ENCODE assay signal across 20 cellular contexts in genomic region chr21:32065654-32066053, GRCh38.
DNase-seq lines count a peak whose midpoint lies in the region; ATAC-seq, FAIRE-seq and TF ChIP-seq lines count a peak whose summit lies in the region.
"Had no signal": no experiment of that assay in that cellular context is flagged by ENCODE, and none has a peak within 500 bp of the region (broad histone marks: within the 10 kb centered on the region; RNA-seq: fewer than 3 reads in every experiment).

No MANE protein-coding gene starts in this region.

- dilution Hi-C loops in mammary epithelial cell (cut with HindIII; ENCODE audit: low sequenced_read_pairs): no loop called here

- intact Hi-C loops in MCF 10A (cut with micrococcal nuclease): no loop called here
- intact Hi-C loops in mammary epithelial cell (cut with micrococcal nuclease): no loop called here
- intact Hi-C loops in K562 (cut with micrococcal nuclease): no loop called here

- H3K18ac ChIP-seq in trophoblast cell (ENCODE audit: low read length): no peak overlapping the region

- H3K36me3 ChIP-seq in mammary epithelial cell (ENCODE audit: insufficient read depth, low read length) (no peaks in the 10 kb centered on the region), K562 (ENCODE audit: control insufficient read depth, insufficient read depth, low read length) (no peaks in the 10 kb centered on the region), trophoblast cell (ENCODE audit: control insufficient read depth in 1 of 2, insufficient read depth in 2 of 2, low read length in 2 of 2) (no peaks in the 10 kb centered on the region)
- H3K36me3 ChIP-seq: BE2C had no signal

- no peaks in the 10 kb centered on the region for H3K79me1 ChIP-seq in trophoblast cell (ENCODE audit: low read length)

- no peak overlapping the region for H4K8ac ChIP-seq in trophoblast cell (ENCODE audit: low read depth, low read length)

- no peak for ATAC-seq in K562
- ATAC-seq: A549, HCT116 had no signal

- H2AK5ac ChIP-seq in trophoblast cell (ENCODE audit: low read length): no peak overlapping the region

- 86% methylated on average over 10 of the region's 10 CpGs for WGBS in mammary epithelial cell (ENCODE audit: low coverage, missing lambda C conversion rate)
- WGBS in K562 (ENCODE audit: insufficient coverage, low coverage, missing lambda C conversion rate): 11% methylated on average over 10 of the region's 10 CpGs
- WGBS in trophoblast cell (ENCODE audit: extremely low coverage, insufficient coverage, insufficient read length): no CpG with 5 or more reads among the region's 10 CpGs

- TF ChIP-seq POLR2A in K562 (conservative IDR thresholded peaks at IDR 0.05): no peak

- DNase-seq in MCF 10A (ENCODE audit: unreplicated experiment) (peak; percentile 4), mammary epithelial cell (no peak), NOMO-1 (lab: John Stamatoyannopoulos, UW; ENCODE audit: unreplicated experiment in 2 of 2) (peak; percentile 23 to 65), K562 (ENCODE audit: extremely low read depth in 1 of 4, low spot score in 3 of 4) (no peak), trophoblast cell (peak in 1 of 2 donors; percentile 10)
- no peak for DNase-seq in activated CD4-positive, alpha-beta T cell treated with anti-CD3 and anti-CD28 coated beads for 48 hours
- DNase-seq in activated naive CD4-positive, alpha-beta T cell (lab: John Stamatoyannopoulos, UW): no peak
- DNase-seq: BE2C; CD4-positive, alpha-beta memory T cell; DMS153; DMS79 treated with DMSO at 0.1 percent for 48 hours; EL; GM23248 had no signal

- H3K14ac ChIP-seq in trophoblast cell (ENCODE audit: low read length): no peak overlapping the region

- H3K36me3 Mint-ChIP-seq in MCF 10A (ENCODE audit: insufficient read depth, unreplicated experiment): no peaks in the 10 kb centered on the region
- H3K36me3 Mint-ChIP-seq: CD4-positive, alpha-beta memory T cell had no signal

- H3K9me3 ChIP-seq in mammary epithelial cell (replicated peaks; ENCODE audit: insufficient read depth, low read length): peaks cover 21% of the 10 kb centered on the region
- H3K9me3 ChIP-seq in K562 (replicated peaks; ENCODE audit: control insufficient read depth, insufficient read depth, low read depth, low read length): no peaks in the 10 kb centered on the region
- no peaks in the 10 kb centered on the region for H3K9me3 ChIP-seq in trophoblast cell (ENCODE audit: insufficient read depth, low read depth, low read length)
- H3K9me3 ChIP-seq: A549, BE2C had no signal

- no peak for TF ChIP-seq RAD21 in K562 (CRISPR knock-in tag; conservative IDR thresholded peaks at IDR 0.05 in 1 of 2, IDR thresholded peaks at IDR 0.05 in 1 of 2)

- no peak overlapping the region for H4K12ac ChIP-seq in trophoblast cell (ENCODE audit: low read depth, low read length)

- H3K27me3 Mint-ChIP-seq in MCF 10A (ENCODE audit: insufficient read depth, unreplicated experiment): no peaks in the 10 kb centered on the region

- H3K79me2 ChIP-seq in mammary epithelial cell (ENCODE audit: insufficient read depth, low read length) (no peaks in the 10 kb centered on the region), K562 (ENCODE audit: control insufficient read depth, insufficient read depth, low read length) (no peaks in the 10 kb centered on the region), trophoblast cell (ENCODE audit: control insufficient read depth, insufficient read depth, low read length, poor library complexity) (peaks cover 2% of the 10 kb centered on the region)

- H3K4me3 Mint-ChIP-seq in MCF 10A (ENCODE audit: unreplicated experiment): no peak overlapping the region
- H3K4me3 Mint-ChIP-seq: CD4-positive, alpha-beta memory T cell had no signal

- no peak for FAIRE-seq in K562 (lab: Jason Lieb, UNC)
- FAIRE-seq: A549, G401.6, GM12891, H54 had no signal

- no peaks in the 10 kb centered on the region for H3K4me1 Mint-ChIP-seq in MCF 10A (ENCODE audit: insufficient read depth, unreplicated experiment)
- H3K4me1 Mint-ChIP-seq: CD4-positive, alpha-beta memory T cell had no signal

- no peaks in the 10 kb centered on the region for H3K9me1 ChIP-seq in K562 (ENCODE audit: control insufficient read depth, insufficient read depth, low read length)

- POLR2A ChIA-PET in MCF 10A (lab: Yijun Ruan, JAX) (no interaction called here), K562 (lab: Yijun Ruan, JAX) (interaction anchor here (0.6 to 1.0 kb wide), 2 partner anchors 10 to 263 kb away, joined by 3 to 4 read pairs; no protein-coding TSS in a partner anchor)

- no peak overlapping the region for H3K4me2 ChIP-seq in mammary epithelial cell (ENCODE audit: insufficient read depth, low read depth, low read length)
- no peak overlapping the region for H3K4me2 ChIP-seq in K562 (ENCODE audit: insufficient read depth, low read length)
- no peak overlapping the region for H3K4me2 ChIP-seq in trophoblast cell (ENCODE audit: low read length)
- H3K4me2 ChIP-seq: A549 had no signal

- H4K91ac ChIP-seq in trophoblast cell (ENCODE audit: low read depth, low read length): no peak overlapping the region

- H3K9ac ChIP-seq in mammary epithelial cell (ENCODE audit: insufficient read depth, low read length) (no peak overlapping the region), K562 (ENCODE audit: insufficient read depth in 1 of 2, low read depth in 2 of 2, low read length in 2 of 2) (no peak overlapping the region), trophoblast cell (ENCODE audit: low read length) (no peak overlapping the region)
- H3K9ac ChIP-seq: GM23248 had no signal

- no peak overlapping the region for H2BK12ac ChIP-seq in trophoblast cell (ENCODE audit: low read length)

- no peak overlapping the region for H3K23ac ChIP-seq in trophoblast cell (ENCODE audit: low read length)

- no peak overlapping the region for H3K4ac ChIP-seq in trophoblast cell (ENCODE audit: low read depth, low read length)

- H3K9me3 Mint-ChIP-seq in MCF 10A (ENCODE audit: unreplicated experiment): no peaks in the 10 kb centered on the region

- H4K20me1 ChIP-seq in mammary epithelial cell (ENCODE audit: insufficient read depth, low read length) (no peaks in the 10 kb centered on the region), K562 (replicated peaks; ENCODE audit: control insufficient read depth, insufficient read depth, low read length) (no peaks in the 10 kb centered on the region)

- H3K27me3 ChIP-seq in mammary epithelial cell (ENCODE audit: insufficient read depth, low read length) (no peaks in the 10 kb centered on the region), K562 (ENCODE audit: control insufficient read depth in 2 of 2, insufficient read depth in 2 of 2, low read length in 2 of 2) (peaks cover 2 to 16% of the 10 kb centered on the region in 2 experiments; a peak in 2 of 5 replicates), trophoblast cell (ENCODE audit: insufficient read depth, low read length) (no peaks in the 10 kb centered on the region)
- H3K27me3 ChIP-seq: BE2C had no signal

- H2AFZ ChIP-seq in mammary epithelial cell (ENCODE audit: low read depth, low read length) (no peak overlapping the region), K562 (ENCODE audit: low read depth, low read length) (no peak overlapping the region), trophoblast cell (ENCODE audit: insufficient read depth, low read length, poor library complexity) (no peak overlapping the region)
- H2AFZ ChIP-seq: GM23248 had no signal

- H3K27ac ChIP-seq in mammary epithelial cell (ENCODE audit: insufficient read depth, low read depth, low read length) (no peak overlapping the region), K562 (ENCODE audit: extremely low read depth, low read depth, low read length) (no peak overlapping the region), trophoblast cell (ENCODE audit: low read depth, low read length) (no peak overlapping the region)
- H3K27ac ChIP-seq: A549, C4-2B, GM23248, HL-60 had no signal

- CTCF ChIA-PET in MCF 10A (lab: Yijun Ruan, JAX) (interaction anchor here (0.6 kb wide), 1 partner anchor 213 kb away, joined by 3 read pairs; the partner anchor contains the start of gene MIS18A), mammary epithelial cell (lab: Charles Lee; ENCODE audit: low non-redundant PET) (no interaction called here), K562 (lab: Yijun Ruan, JAX; ENCODE audit: low intra/inter-chr PET ratio) (no interaction called here)

- H3K4me1 ChIP-seq in mammary epithelial cell (ENCODE audit: insufficient read depth, low read length) (no peaks in the 10 kb centered on the region), K562 (replicated peaks in 1 of 2; ENCODE audit: control insufficient read depth in 2 of 2, insufficient read depth in 2 of 2, low read length in 2 of 2) (peaks cover 0 to 11% of the 10 kb centered on the region in 2 experiments; a peak in 3 of 5 replicates), trophoblast cell (ENCODE audit: control insufficient read depth in 1 of 2, insufficient read depth in 2 of 2, low read length in 2 of 2) (peaks cover 4 to 7% of the 10 kb centered on the region in 2 experiments)
- H3K4me1 ChIP-seq: A549 had no signal

- H2BK5ac ChIP-seq in trophoblast cell (ENCODE audit: low read depth, low read length, poor library complexity): no peak overlapping the region

- TF ChIP-seq CTCF in MCF 10A (IDR thresholded peaks at IDR 0.05; ENCODE audit: unreplicated experiment) (no peak), mammary epithelial cell (conservative IDR thresholded peaks at IDR 0.05 in 1 of 2, IDR thresholded peaks at IDR 0.05 in 1 of 2; ENCODE audit: extremely low read depth in 1 of 2, insufficient read depth in 1 of 2, low read depth in 1 of 2, low read length in 2 of 2) (no peak), K562 (IDR thresholded peaks at IDR 0.05 in 2 of 3, conservative IDR thresholded peaks at IDR 0.05 in 1 of 3; ENCODE audit: insufficient read depth in 2 of 3, low read depth in 1 of 3, low read length in 3 of 3) (no peak)

- BruUV-seq in MCF 10A (replicated peaks; lab: Mats Ljungman, UMichigan) (no TSS peak), mammary epithelial cell (replicated peaks; lab: Mats Ljungman, UMichigan) (no TSS peak), K562 (replicated peaks; lab: Mats Ljungman, UMichigan) (no TSS peak)

- no peak overlapping the region for H3K27ac Mint-ChIP-seq in MCF 10A (ENCODE audit: low read depth, unreplicated experiment)
- H3K27ac Mint-ChIP-seq: CD4-positive, alpha-beta memory T cell had no signal

- no peak for TF ChIP-seq EP300 in K562 (IDR thresholded peaks at IDR 0.05; ENCODE audit: low read length)

- no peak overlapping the region for H2BK120ac ChIP-seq in trophoblast cell (ENCODE audit: insufficient read depth, low read length, poor library complexity)

- H3K4me3 ChIP-seq in mammary epithelial cell (replicated peaks in 1 of 3; ENCODE audit: insufficient read depth in 1 of 3, low read depth in 2 of 3, low read length in 3 of 3): no peak overlapping the region
- no peak overlapping the region for H3K4me3 ChIP-seq in K562
- peak overlapping the region; percentile 23 for H3K4me3 ChIP-seq in trophoblast cell (ENCODE audit: low read depth, low read length)
- H3K4me3 ChIP-seq: A549, GM23248 had no signal

- in situ Hi-C loops in mammary epithelial cell (cut with MboI; ENCODE audit: low sequenced_read_pairs in 2 of 2): no loop called here
- in situ Hi-C loops in K562 (cut with MboI): no loop called here

TF ChIP-seq in K562, 482 proteins besides CTCF, POLR2A, EP300 and RAD21 (continues in another document):
- TF ChIP-seq CHCHD3 (CRISPR knock-in tag; IDR thresholded peaks at IDR 0.05): no peak

Comparison
In these comparisons a context has a peak if more than half of its experiments do, and no peak if none do; other contexts are left out.
1. DNase-seq: peak in MCF 10A (single experiment) and NOMO-1 (2 of 2); none in mammary epithelial cell (single experiment), K562 (0 of 4), activated CD4-positive, alpha-beta T cell treated with anti-CD3 and anti-CD28 coated beads for 48 hours (single experiment) and activated naive CD4-positive, alpha-beta T cell (0 of 4).